Comparison of ENCODE assay signal across 15 cellular contexts in the genomic region with DNA sequence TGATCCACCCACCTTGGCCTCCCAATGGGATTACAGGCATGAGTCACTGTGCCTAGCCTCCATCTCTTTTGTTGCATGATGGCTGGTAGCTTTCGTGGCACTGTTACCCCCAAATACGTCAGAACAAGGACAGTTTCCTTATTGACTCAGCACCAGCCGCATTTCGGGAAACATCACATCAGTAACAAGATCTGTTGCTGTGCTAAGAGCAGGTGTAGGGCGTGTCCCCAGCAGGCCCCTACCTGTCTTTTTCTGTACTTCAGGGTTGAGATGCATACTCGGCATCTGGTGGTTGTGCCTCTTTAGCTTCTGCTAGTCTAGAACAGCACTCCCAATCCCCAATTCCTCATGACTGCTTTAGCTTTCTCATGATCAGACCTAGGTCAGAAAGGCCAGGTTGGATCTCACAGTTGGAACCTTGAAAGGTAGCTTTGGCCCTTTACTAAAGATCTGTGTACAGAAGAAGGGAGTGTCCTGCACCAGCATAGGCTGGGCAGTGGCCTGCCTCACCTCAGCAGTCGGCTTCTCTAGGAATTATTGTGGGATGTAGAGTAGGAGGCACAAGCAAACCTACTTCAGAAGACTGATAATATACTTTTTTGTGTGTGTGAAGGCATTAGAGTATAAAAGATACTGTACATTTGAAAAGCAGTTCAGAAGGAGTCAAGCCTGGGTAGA. TPM values are rescaled to one million over a fixed set of nuclear protein-coding genes. Genes with fewer than 3 reads are reported as not detected.
DNase-seq lines count a peak whose midpoint lies in the region; ATAC-seq, FAIRE-seq and TF ChIP-seq lines count a peak whose summit lies in the region.
"Had no signal": no experiment of that assay in that cellular context is flagged by ENCODE, and none has a peak within 500 bp of the region (broad histone marks: within the 10 kb centered on the region; RNA-seq: fewer than 3 reads in every experiment).

No MANE protein-coding gene starts in this region.

- CTCF ChIA-PET in activated CD4-positive, alpha-beta T cell treated with anti-CD3 and anti-CD28 coated beads, Interleukin-2, amount 10 ng/mL, durations not matched to agents 7 days and 5 days (lab: Charles Lee) = interaction anchor here (1.0 to 1.7 kb wide), 7 partner anchors 10 to 160 kb away, joined by 3 to 5 read pairs (median 3); no protein-coding TSS in a partner anchor

- peak; percentile 98 for FAIRE-seq in bronchial epithelial cell (lab: Jason Lieb, UNC)
- FAIRE-seq: small intestine had no signal

- H3K27me3 Mint-ChIP-seq in activated CD4-positive, alpha-beta T cell treated with anti-CD3 and anti-CD28 coated beads, Interleukin-2, amount 10 ng/mL, durations not matched to agents 7 days and 5 days = no peaks in the 10 kb centered on the region
- no peaks in the 10 kb centered on the region for H3K27me3 Mint-ChIP-seq in progenitor cell of endocrine pancreas
- H3K27me3 Mint-ChIP-seq: activated naive CD8-positive, alpha-beta T cell treated with anti-CD3 and anti-CD28 coated beads for 36 hours had no signal

- POLR2A ChIA-PET in activated CD4-positive, alpha-beta T cell treated with anti-CD3 and anti-CD28 coated beads, Interleukin-2, amount 10 ng/mL, durations not matched to agents 7 days and 5 days (lab: Charles Lee) = no interaction called here

- H3K4me1 Mint-ChIP-seq in activated CD4-positive, alpha-beta T cell treated with anti-CD3 and anti-CD28 coated beads, Interleukin-2, amount 10 ng/mL, durations not matched to agents 7 days and 5 days = peaks cover 65% of the 10 kb centered on the region
- H3K4me1 Mint-ChIP-seq in progenitor cell of endocrine pancreas (ENCODE audit: low read depth) = peaks cover 6% of the 10 kb centered on the region

- H3K4me3 ChIP-seq in bronchial epithelial cell (ENCODE audit: low read depth, low read length) (no peak overlapping the region), coronary artery (no peak overlapping the region)
- H3K4me3 ChIP-seq: HAP-1 had no signal

- peaks cover 73% of the 10 kb centered on the region for H3K36me3 Mint-ChIP-seq in activated CD4-positive, alpha-beta T cell treated with anti-CD3 and anti-CD28 coated beads, Interleukin-2, amount 10 ng/mL, durations not matched to agents 7 days and 5 days (ENCODE audit: low read depth)
- peaks cover 28% of the 10 kb centered on the region for H3K36me3 Mint-ChIP-seq in progenitor cell of endocrine pancreas (ENCODE audit: insufficient read depth)

- peak overlapping the region; percentile 58 for H3K27ac Mint-ChIP-seq in activated CD4-positive, alpha-beta T cell treated with anti-CD3 and anti-CD28 coated beads, Interleukin-2, amount 10 ng/mL, durations not matched to agents 7 days and 5 days
- H3K27ac Mint-ChIP-seq in progenitor cell of endocrine pancreas = peak overlapping the region; percentile 85
- H3K27ac Mint-ChIP-seq: activated naive CD8-positive, alpha-beta T cell treated with anti-CD3 and anti-CD28 coated beads for 36 hours had no signal

- ATAC-seq in GM19351 (IDR thresholded peaks at IDR 0.05; ENCODE audit: unreplicated experiment) = no peak

- H3K36me3 ChIP-seq in bronchial epithelial cell (ENCODE audit: control insufficient read depth, insufficient read depth, low read length) = peaks cover 1% of the 10 kb centered on the region

- DNase-seq in activated CD4-positive, alpha-beta T cell treated with anti-CD3 and anti-CD28 coated beads, Interleukin-2, amount 10 ng/mL, durations not matched to agents 7 days and 5 days = no peak
- DNase-seq in activated CD4-positive, alpha-beta T cell treated with anti-CD3 and anti-CD28 coated beads, Interleukin-2, amount 50 U/mL, for 48 hours = no peak
- DNase-seq in NCI-H1436 treated with DMSO at 0.1 percent for 48 hours (lab: John Stamatoyannopoulos, UW) (peak; percentile 28), bronchial epithelial cell (ENCODE audit: low read depth) (peak; percentile 97), progenitor cell of endocrine pancreas (ENCODE audit: low spot score, unreplicated experiment) (no peak), coronary artery (ENCODE audit: low spot score) (no peak), mucosa of gallbladder (ENCODE audit: low spot score) (no peak)
- DNase-seq: activated CD4-positive, alpha-beta T cell treated with anti-CD3 and anti-CD28 coated beads for 1 hour; activated naive CD8-positive, alpha-beta T cell treated with anti-CD3 and anti-CD28 coated beads for 36 hours; cortex of kidney; EL; NCI-H1092; small intestine had no signal

- no peak overlapping the region for H3K27ac ChIP-seq in coronary artery

- TF ChIP-seq CTCF in bronchial epithelial cell (IDR thresholded peaks at IDR 0.05; ENCODE audit: insufficient read depth, low read length, severe bottlenecking) (no peak), progenitor cell of endocrine pancreas (IDR thresholded peaks at IDR 0.05; ENCODE audit: unreplicated experiment) (no peak), coronary artery (IDR thresholded peaks at IDR 0.05) (no peak)

- no peak overlapping the region for H3K4me3 Mint-ChIP-seq in activated CD4-positive, alpha-beta T cell treated with anti-CD3 and anti-CD28 coated beads, Interleukin-2, amount 10 ng/mL, durations not matched to agents 7 days and 5 days
- no peak overlapping the region for H3K4me3 Mint-ChIP-seq in progenitor cell of endocrine pancreas (ENCODE audit: low read depth)
- H3K4me3 Mint-ChIP-seq: activated naive CD8-positive, alpha-beta T cell treated with anti-CD3 and anti-CD28 coated beads for 36 hours had no signal

- H3K27me3 ChIP-seq in bronchial epithelial cell (ENCODE audit: control insufficient read depth, insufficient read depth, low read length) = no peaks in the 10 kb centered on the region

- H3K9me3 Mint-ChIP-seq in activated CD4-positive, alpha-beta T cell treated with anti-CD3 and anti-CD28 coated beads, Interleukin-2, amount 10 ng/mL, durations not matched to agents 7 days and 5 days = no peaks in the 10 kb centered on the region
- no peaks in the 10 kb centered on the region for H3K9me3 Mint-ChIP-seq in progenitor cell of endocrine pancreas (ENCODE audit: low read depth)
- H3K9me3 Mint-ChIP-seq: activated naive CD8-positive, alpha-beta T cell treated with anti-CD3 and anti-CD28 coated beads for 36 hours had no signal

RNA-seq across cellular contexts. Expression of gene NSD2, which starts 36.8 kb away (rescaled TPM):
- total RNA-seq in activated CD4-positive, alpha-beta T cell treated with anti-CD3 and anti-CD28 coated beads, Interleukin-2, amount 10 ng/mL, durations not matched to agents 7 days and 5 days = 100 to 1,000 TPM; 248 to 271 TPM
- total RNA-seq in bronchial epithelial cell (43.4 and 48.1 TPM in 2 replicates), progenitor cell of endocrine pancreas (212 and 214 TPM in 2 replicates), mucosa of gallbladder (45.9 TPM)

RNA-seq across cellular contexts. Expression of gene LETM1, which starts 52.0 kb away (rescaled TPM):
- total RNA-seq in activated CD4-positive, alpha-beta T cell treated with anti-CD3 and anti-CD28 coated beads, Interleukin-2, amount 10 ng/mL, durations not matched to agents 7 days and 5 days = 10 to 100 TPM; 40.7 to 49.5 TPM
- 109 and 176 TPM in 2 replicates for total RNA-seq in bronchial epithelial cell
- 46.1 and 51.2 TPM in 2 replicates for total RNA-seq in progenitor cell of endocrine pancreas
- total RNA-seq in mucosa of gallbladder = 45.0 TPM

Comparison
In these comparisons a context has a peak if more than half of its experiments do, and no peak if none do; other contexts are left out.
1. DNase-seq: peak in NCI-H1436 treated with DMSO at 0.1 percent for 48 hours (single experiment) and bronchial epithelial cell (single experiment); none in activated CD4-positive, alpha-beta T cell treated with anti-CD3 and anti-CD28 coated beads, Interleukin-2, amount 10 ng/mL, durations not matched to agents 7 days and 5 days (single experiment), activated CD4-positive, alpha-beta T cell treated with anti-CD3 and anti-CD28 coated beads, Interleukin-2, amount 50 U/mL, for 48 hours (0 of 2), progenitor cell of endocrine pancreas (single experiment), coronary artery (single experiment) and mucosa of gallbladder (single experiment).